22 cellular contexts compared by ENCODE assay signal in genomic region chr3:8212794-8213193, GRCh38.
DNase-seq lines count a peak whose midpoint lies in the region; ATAC-seq and TF ChIP-seq lines count a peak whose summit lies in the region.
"Had no signal": no experiment of that assay in that cellular context is flagged by ENCODE, and none has a peak within 500 bp of the region (broad histone marks: within the 10 kb centered on the region; RNA-seq: fewer than 3 reads in every experiment).

No MANE protein-coding gene starts in this region.

- no peak overlapping the region for H3K4me2 ChIP-seq in H9 (ENCODE audit: insufficient read depth, insufficient read length, low read length)
- H3K4me2 ChIP-seq: A549; BLaER1 treated with 17β-estradiol and CSF1 and Interleukin-3, amounts not matched to agents 10 nM and 100 nM had no signal

- no peak overlapping the region for H2BK12ac ChIP-seq in H9 (ENCODE audit: insufficient read length, low read depth, low read length)

- peak overlapping the region; percentile 34 for H3K4me3 ChIP-seq in endodermal cell (ENCODE audit: low read length)
- H3K4me3 ChIP-seq: A549; BLaER1 treated with 17β-estradiol and CSF1 and Interleukin-3, amounts not matched to agents 10 nM and 100 nM; GM23248; HAP-1 had no signal

- H3K9me3 Mint-ChIP-seq in H9, result no peaks in the 10 kb centered on the region; a peak in 1 of 5 replicates
- H3K9me3 Mint-ChIP-seq in endodermal cell, result peaks cover 28% of the 10 kb centered on the region
- no peaks in the 10 kb centered on the region for H3K9me3 Mint-ChIP-seq in nephron progenitor cell
- H3K9me3 Mint-ChIP-seq: CD4-positive, alpha-beta T cell had no signal

- no peak overlapping the region for H3K18ac ChIP-seq in H9 (ENCODE audit: insufficient read length, low read depth, low read length)

- H3K27me3 Mint-ChIP-seq in H9 (ENCODE audit: low read depth) (no peaks in the 10 kb centered on the region; the same call in 1 of the 2 replicates), endodermal cell (ENCODE audit: insufficient read depth) (no peaks in the 10 kb centered on the region), nephron progenitor cell (ENCODE audit: low read depth, poor library complexity) (peaks cover 3% of the 10 kb centered on the region)

- ATAC-seq in GM21381 (IDR thresholded peaks at IDR 0.05; ENCODE audit: unreplicated experiment), result no peak
- ATAC-seq: A549 had no signal

- no peak overlapping the region for H4K91ac ChIP-seq in H9 (ENCODE audit: insufficient read length, low read depth, low read length)

- DNase-seq in ELF-1 (ENCODE audit: low read depth, low spot score) (peak; percentile 30), H9 (no peak), endodermal cell (no peak), nephron progenitor cell (no peak), GDM1 (lab: John Stamatoyannopoulos, UW) (no peak), NCI-H774 (lab: John Stamatoyannopoulos, UW) (no peak)
- DNase-seq: 8988T; ACHN; AML-193; BE2C; CD4-positive, alpha-beta T cell; CD8-positive, alpha-beta memory T cell; DMS 273 treated with DMSO at 0.1 percent for 48 hours; DMS79; EL; GM23248; HFFc6 had no signal

- no peaks in the 10 kb centered on the region for H3K79me2 ChIP-seq in H9 (ENCODE audit: insufficient read depth, low read length)

- no peaks in the 10 kb centered on the region for H3K23me2 ChIP-seq in H9 (ENCODE audit: insufficient read length, low read depth, low read length, poor library complexity, severe bottlenecking)

- H3K23ac ChIP-seq in H9 (ENCODE audit: insufficient read length, low read depth, low read length), result no peak overlapping the region

- H3T11ph ChIP-seq in H9 (ENCODE audit: low read length), result no peak overlapping the region

- H3K4me3 Mint-ChIP-seq in H9 (no peak overlapping the region), endodermal cell (no peak overlapping the region), nephron progenitor cell (no peak overlapping the region)
- H3K4me3 Mint-ChIP-seq: CD14-positive monocyte; CD4-positive, alpha-beta T cell; CD8-positive, alpha-beta memory T cell; HFFc6 had no signal

- no peak overlapping the region for H4K8ac ChIP-seq in H9 (replicated peaks; ENCODE audit: insufficient read length, low read depth, low read length)

- no peak overlapping the region for H3K14ac ChIP-seq in H9 (ENCODE audit: insufficient read depth, low read length)

- H3K36me3 Mint-ChIP-seq in H9 (ENCODE audit: insufficient read depth in 1 of 3, low read depth in 3 of 3) (peaks cover 0 to 3% (median 0%) of the 10 kb centered on the region in 3 experiments; a peak in 1 of 7 replicates), endodermal cell (ENCODE audit: low read depth) (no peaks in the 10 kb centered on the region), nephron progenitor cell (ENCODE audit: low read depth) (no peaks in the 10 kb centered on the region)
- H3K36me3 Mint-ChIP-seq: CD14-positive monocyte; CD8-positive, alpha-beta memory T cell had no signal

- no peaks in the 10 kb centered on the region for H3K36me3 ChIP-seq in endodermal cell (ENCODE audit: control insufficient read depth, insufficient read depth, low read length)
- H3K36me3 ChIP-seq: BE2C; BLaER1 treated with 17β-estradiol and CSF1 and Interleukin-3, amounts not matched to agents 10 nM and 100 nM; HAP-1 had no signal

- H2BK20ac ChIP-seq in H9 (ENCODE audit: low read depth, low read length, poor library complexity, severe bottlenecking), result no peak overlapping the region

- H3K27ac Mint-ChIP-seq in H9, result peak overlapping the region in 2 of 3 experiments; percentile 28 to 86; a peak in 2 of 7 replicates
- H3K27ac Mint-ChIP-seq in endodermal cell, result no peak overlapping the region
- peak overlapping the region; percentile 85 for H3K27ac Mint-ChIP-seq in nephron progenitor cell
- H3K27ac Mint-ChIP-seq: CD14-positive monocyte; CD4-positive, alpha-beta T cell; CD8-positive, alpha-beta memory T cell; HFFc6 had no signal

- H3K4me1 Mint-ChIP-seq in H9 (peaks cover 6% of the 10 kb centered on the region in 2 experiments), endodermal cell (peaks cover 5% of the 10 kb centered on the region), nephron progenitor cell (no peaks in the 10 kb centered on the region)
- H3K4me1 Mint-ChIP-seq: CD14-positive monocyte; CD8-positive, alpha-beta memory T cell had no signal

- H3K56ac ChIP-seq in H9 (ENCODE audit: insufficient read length, low read depth, low read length), result no peak overlapping the region

- H3K4me1 ChIP-seq in H9 (ENCODE audit: insufficient read depth, low read length) (no peaks in the 10 kb centered on the region), endodermal cell (ENCODE audit: control insufficient read depth, insufficient read depth, low read length) (no peaks in the 10 kb centered on the region)
- H3K4me1 ChIP-seq: A549; BE2C; BLaER1 treated with 17β-estradiol and CSF1 and Interleukin-3, amounts not matched to agents 10 nM and 100 nM; HAP-1 had no signal

- no peak overlapping the region for H2AFZ ChIP-seq in H9 (ENCODE audit: low read length)
- H2AFZ ChIP-seq: GM23248 had no signal

- H3K79me1 ChIP-seq in H9 (ENCODE audit: insufficient read depth, low read depth, low read length, poor library complexity, severe bottlenecking), result no peaks in the 10 kb centered on the region

- H2AK5ac ChIP-seq in H9 (ENCODE audit: insufficient read length, low read length), result no peak overlapping the region

- no peak overlapping the region for H3K9ac ChIP-seq in H9 (ENCODE audit: extremely low read depth, insufficient read length, low read length)
- no peak overlapping the region for H3K9ac ChIP-seq in endodermal cell (ENCODE audit: extremely low read depth, low read length, poor library complexity, severe bottlenecking)
- H3K9ac ChIP-seq: BLaER1 treated with 17β-estradiol and CSF1 and Interleukin-3, amounts not matched to agents 10 nM and 100 nM; GM23248 had no signal

- WGBS in H9 (ENCODE audit: extremely low coverage, insufficient read length, low lambda C conversion rate), result no CpG with 5 or more reads among the region's 4 CpGs
- 63 to 80% methylated on average over 1 to 4 of the region's 4 CpGs for WGBS in endodermal cell (ENCODE audit: insufficient coverage in 1 of 2, insufficient read length in 1 of 2), 2 experiments

- TF ChIP-seq CTCF in H9 (conservative IDR thresholded peaks at IDR 0.05), result no peak
- TF ChIP-seq CTCF in endodermal cell (conservative IDR thresholded peaks at IDR 0.05), result no peak
- no peak for TF ChIP-seq CTCF in nephron progenitor cell (IDR thresholded peaks at IDR 0.05)

- no peak overlapping the region for H2BK15ac ChIP-seq in H9 (ENCODE audit: low read depth, low read length)

- no peak overlapping the region for H2BK5ac ChIP-seq in H9 (ENCODE audit: insufficient read length, low read length)

- no peak overlapping the region for H3K4ac ChIP-seq in H9 (ENCODE audit: low read depth, low read length)

- H3K9me3 ChIP-seq in H9 (ENCODE audit: control insufficient read depth, low read depth, low read length) (no peaks in the 10 kb centered on the region), endodermal cell (ENCODE audit: control insufficient read depth, low read length) (peaks cover 15% of the 10 kb centered on the region)
- H3K9me3 ChIP-seq: A549, BE2C, HAP-1 had no signal

- H4K5ac ChIP-seq in H9 (ENCODE audit: insufficient read length, low read depth, low read length), result no peak overlapping the region

- H2BK120ac ChIP-seq in H9 (ENCODE audit: low read depth, low read length, poor library complexity, severe bottlenecking), result no peak overlapping the region

- H3K27ac ChIP-seq in H9 (ENCODE audit: insufficient read length, low read depth, low read length) (no peak overlapping the region), endodermal cell (ENCODE audit: low read depth, low read length) (no peak overlapping the region)
- H3K27ac ChIP-seq: A549; BLaER1 treated with 17β-estradiol and CSF1 and Interleukin-3, amounts not matched to agents 10 nM and 100 nM; GM23248 had no signal

- H3K27me3 ChIP-seq in H9 (ENCODE audit: insufficient read depth, low read length), result no peaks in the 10 kb centered on the region
- H3K27me3 ChIP-seq in endodermal cell (ENCODE audit: control insufficient read depth, insufficient read depth, low read length, poor library complexity, severe bottlenecking), result no peaks in the 10 kb centered on the region
- H3K27me3 ChIP-seq: BE2C; BLaER1 treated with 17β-estradiol and CSF1 and Interleukin-3, amounts not matched to agents 10 nM and 100 nM had no signal

- H4K20me1 ChIP-seq in H9 (ENCODE audit: control insufficient read depth, insufficient read depth, insufficient read length), result no peaks in the 10 kb centered on the region
- H4K20me1 ChIP-seq: BLaER1 treated with 17β-estradiol and CSF1 and Interleukin-3, amounts not matched to agents 10 nM and 100 nM had no signal
